Comparison of ENCODE assay signal across 10 cellular contexts in the genomic region with DNA sequence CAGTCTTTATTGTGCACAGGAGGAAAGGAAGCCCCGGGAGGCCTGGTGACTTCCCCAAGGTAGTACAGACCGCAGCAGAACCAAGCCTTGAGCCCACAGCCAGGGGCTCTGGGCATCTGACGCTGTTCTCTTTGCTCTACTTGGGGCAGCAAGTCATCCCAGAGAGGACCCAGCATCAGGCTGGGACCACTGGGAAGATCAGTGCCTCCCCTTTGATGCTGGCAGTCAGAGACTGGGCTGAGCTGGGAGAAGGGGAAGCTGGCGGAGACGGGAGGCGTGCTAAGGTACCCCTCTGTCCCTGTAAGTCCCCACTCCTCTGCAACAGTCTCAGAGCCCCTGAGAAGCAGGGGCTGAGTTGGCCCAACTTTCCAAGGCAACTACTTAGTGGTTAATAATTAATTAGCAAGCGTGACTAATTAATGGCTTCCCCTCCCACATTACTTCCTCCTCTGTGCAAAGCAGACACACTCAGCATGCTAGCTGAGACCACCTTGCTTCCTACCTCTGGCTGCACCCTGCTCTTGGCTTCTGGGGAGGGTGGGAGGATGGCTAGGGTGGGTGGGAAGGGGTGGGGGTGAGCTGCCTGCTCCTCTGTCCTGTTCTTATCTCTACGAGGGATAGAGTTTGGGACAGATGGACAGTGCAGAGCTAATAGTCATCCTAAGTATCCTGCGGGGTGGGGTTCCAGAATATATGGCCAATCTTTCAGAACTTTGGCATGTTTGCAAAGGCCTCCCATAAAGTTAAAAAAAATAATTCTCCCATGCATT. TPM values are rescaled to one million over a fixed set of nuclear protein-coding genes. Genes with fewer than 3 reads are reported as not detected.
DNase-seq lines count a peak whose midpoint lies in the region; ATAC-seq and TF ChIP-seq lines count a peak whose summit lies in the region.
"Had no signal": no experiment of that assay in that cellular context is flagged by ENCODE, and none has a peak within 500 bp of the region (broad histone marks: within the 10 kb centered on the region; RNA-seq: fewer than 3 reads in every experiment).

No MANE protein-coding gene starts in this region.

- H3K4me1 Mint-ChIP-seq in activated B cell treated with CpG ODN at 0.5 μM for 24 hours: peaks cover 24% of the 10 kb centered on the region
- H3K4me1 Mint-ChIP-seq in nephron: peaks cover 62% of the 10 kb centered on the region

- in situ Hi-C loops in G401 (cut with HindIII; ENCODE audit: low sequenced_read_pairs): no loop called here

- POLR2A ChIA-PET in activated B cell treated with CpG ODN at 0.5 μM for 24 hours (lab: Charles Lee): interaction anchor here (0.7 kb wide), 1 partner anchor 127 kb away, joined by 3 read pairs; no protein-coding TSS in a partner anchor

- H3K9me3 Mint-ChIP-seq in activated B cell treated with CpG ODN at 0.5 μM for 24 hours (no peaks in the 10 kb centered on the region), nephron (no peaks in the 10 kb centered on the region)
- H3K9me3 Mint-ChIP-seq: activated CD4-positive, alpha-beta T cell treated with anti-CD3 and anti-CD28 coated beads, Interleukin-2, amount 10 ng/mL, durations not matched to agents 24 days and 14 days had no signal

- H3K27me3 Mint-ChIP-seq in activated B cell treated with CpG ODN at 0.5 μM for 24 hours (peaks cover 13% of the 10 kb centered on the region), nephron (ENCODE audit: low read depth) (peaks cover 23% of the 10 kb centered on the region)

- H3K4me3 Mint-ChIP-seq in activated B cell treated with CpG ODN at 0.5 μM for 24 hours (no peak overlapping the region), nephron (peak overlapping the region; percentile 77 to 95 (median 80))
- H3K4me3 Mint-ChIP-seq: activated CD4-positive, alpha-beta T cell treated with anti-CD3 and anti-CD28 coated beads, Interleukin-2, amount 10 ng/mL, durations not matched to agents 24 days and 14 days had no signal

- intact Hi-C loops in activated B cell treated with CpG ODN at 0.5 μM for 24 hours (cut with micrococcal nuclease): no loop called here

- ATAC-seq in GM18870 (IDR thresholded peaks at IDR 0.05; ENCODE audit: unreplicated experiment) (peak; percentile 56), HG03097 (IDR thresholded peaks at IDR 0.05; ENCODE audit: low FRiP score, unreplicated experiment) (peak; percentile 49), activated B cell treated with CpG ODN at 0.5 μM for 24 hours (ENCODE audit: low read depth) (peak; percentile 78), HG03469 (IDR thresholded peaks at IDR 0.05; ENCODE audit: unreplicated experiment) (no peak)

- no peak for DNase-seq in activated B cell treated with CpG ODN at 0.5 μM for 24 hours
- DNase-seq in G401 (ENCODE audit: low spot score): no peak
- no peak for DNase-seq in dedifferentiated amniotic fluid mesenchymal stem cell (ENCODE audit: extremely low spot score)
- DNase-seq in stimulated activated CD4-positive, alpha-beta T cell treated with anti-CD3 and anti-CD28 coated beads, Interleukin-2, amount 100 ng/mL, for 24 hours: no peak
- DNase-seq: activated CD4-positive, alpha-beta T cell treated with anti-CD3 and anti-CD28 coated beads, Interleukin-2, amount 10 ng/mL, durations not matched to agents 24 days and 14 days; DMS 273 treated with DMSO at 0.1 percent for 48 hours had no signal

- no peaks in the 10 kb centered on the region for H3K36me3 Mint-ChIP-seq in activated B cell treated with CpG ODN at 0.5 μM for 24 hours (ENCODE audit: low read depth)
- peaks cover 25% of the 10 kb centered on the region for H3K36me3 Mint-ChIP-seq in nephron (ENCODE audit: low read depth)

- CTCF ChIA-PET in activated B cell treated with CpG ODN at 0.5 μM for 24 hours (lab: Charles Lee): interaction anchor here (0.9 kb wide), 1 partner anchor 76 kb away, joined by 4 read pairs; no protein-coding TSS in a partner anchor

- TF ChIP-seq CTCF in activated B cell treated with CpG ODN at 0.5 μM for 24 hours (IDR thresholded peaks at IDR 0.05) (no peak), nephron (IDR thresholded peaks at IDR 0.05; ENCODE audit: unreplicated experiment in 3 of 3) (no peak)

- H3K27ac Mint-ChIP-seq in activated B cell treated with CpG ODN at 0.5 μM for 24 hours: no peak overlapping the region
- peak overlapping the region; percentile 99 to 100 (median 99) for H3K27ac Mint-ChIP-seq in nephron
- H3K27ac Mint-ChIP-seq: activated CD4-positive, alpha-beta T cell treated with anti-CD3 and anti-CD28 coated beads, Interleukin-2, amount 10 ng/mL, durations not matched to agents 24 days and 14 days had no signal

RNA-seq across cellular contexts. Expression of a gene that starts 1.3 kb away (rescaled TPM):
- total RNA-seq in activated B cell treated with CpG ODN at 0.5 μM for 24 hours: 0.44 and 0.46 TPM in 2 replicates
- total RNA-seq in G401 (2014; rRNA removed; shearing (Covaris generic)): 39.3 and 54.7 TPM in 2 replicates
- total RNA-seq: activated CD4-positive, alpha-beta T cell treated with anti-CD3 and anti-CD28 coated beads, Interleukin-2, amount 10 ng/mL, durations not matched to agents 24 days and 14 days had no signal

RNA-seq across cellular contexts. Expression of a gene that starts 23.2 kb away (rescaled TPM):
- total RNA-seq in activated B cell treated with CpG ODN at 0.5 μM for 24 hours: 0.86 and 1.6 TPM in 2 replicates
- total RNA-seq in G401 (2014; rRNA removed; shearing (Covaris generic)): not detected in 2 replicates
- total RNA-seq: activated CD4-positive, alpha-beta T cell treated with anti-CD3 and anti-CD28 coated beads, Interleukin-2, amount 10 ng/mL, durations not matched to agents 24 days and 14 days had no signal

Comparison
In these comparisons a context has a peak if more than half of its experiments do, and no peak if none do; other contexts are left out.
1. RNA of a gene that starts 1.3 kb away (total RNA-seq): 39.3 to 54.7 TPM in G401; 0.44 to 0.46 TPM in activated B cell treated with CpG ODN at 0.5 μM for 24 hours; every median in the first group is over 10 times any median in the second.